16 cellular contexts compared by ENCODE assay signal in genomic region chr3:38500688-38501417, GRCh38. TPM values are rescaled to one million over a fixed set of nuclear protein-coding genes. Genes with fewer than 3 reads are reported as not detected.
DNase-seq lines count a peak whose midpoint lies in the region; TF ChIP-seq lines count a peak whose summit lies in the region.
"Had no signal": no experiment of that assay in that cellular context is flagged by ENCODE, and none has a peak within 500 bp of the region (broad histone marks: within the 10 kb centered on the region; RNA-seq: fewer than 3 reads in every experiment).

No MANE protein-coding gene starts in this region.

- intact Hi-C loops in left ventricle myocardium inferior (cut with micrococcal nuclease) = no loop called here

- H2AFZ ChIP-seq in Loucy (ENCODE audit: low read length) = no peak overlapping the region

- peak; percentile 31 for DNase-seq in AG08396 (ENCODE audit: low spot score)
- no peak for DNase-seq in left ventricle myocardium inferior
- no peak for DNase-seq in neural crest cell (ENCODE audit: low read depth, low spot score)
- no peak for DNase-seq in T-helper 1 cell
- no peak for DNase-seq in stimulated activated CD4-positive, alpha-beta T cell treated with anti-CD3 and anti-CD28 coated beads, Interleukin-15, amount 100 ng/mL, for 24 hours
- DNase-seq in NAMALWA (ENCODE audit: low spot score) = no peak
- DNase-seq: CD4-positive, alpha-beta memory T cell; DMS153; NCI-H1048; NCI-H1436 treated with DMSO at 0.1 percent for 48 hours; NCI-H2029; NCI-H345; NCI-H524 treated with DMSO at 0.1 percent for 48 hours; SIG-M5 had no signal

- H4K20me1 ChIP-seq in Loucy (ENCODE audit: insufficient read depth, low read length, poor library complexity, severe bottlenecking) = peaks cover 3% of the 10 kb centered on the region
- H4K20me1 ChIP-seq: BLaER1 had no signal

- H3K27me3 ChIP-seq in Loucy (ENCODE audit: insufficient read depth, low read length, poor library complexity, severe bottlenecking) = no peaks in the 10 kb centered on the region
- no peaks in the 10 kb centered on the region for H3K27me3 ChIP-seq in left ventricle myocardium inferior (ENCODE audit: low read depth)
- H3K27me3 ChIP-seq: BLaER1 had no signal

- H3K36me3 Mint-ChIP-seq in neural crest cell (ENCODE audit: low read depth) = peaks cover 3% of the 10 kb centered on the region

- no peak overlapping the region for H3K9ac ChIP-seq in Loucy (ENCODE audit: low read depth, low read length, poor library complexity, severe bottlenecking)
- H3K9ac ChIP-seq: BLaER1 had no signal

- H3K27ac Mint-ChIP-seq in neural crest cell (ENCODE audit: unreplicated experiment) = peak overlapping the region; percentile 46

- H3K4me3 ChIP-seq in Loucy (ENCODE audit: low read length, poor library complexity, severe bottlenecking) (no peak overlapping the region), left ventricle myocardium inferior (no peak overlapping the region)
- H3K4me3 ChIP-seq: BLaER1 had no signal

- H3K4me2 ChIP-seq in Loucy (ENCODE audit: low read depth, low read length, poor library complexity, severe bottlenecking) = peak overlapping the region; percentile 93
- H3K4me2 ChIP-seq: BLaER1 had no signal

- H3K36me3 ChIP-seq in Loucy (ENCODE audit: insufficient read depth, low read length) (peaks cover 8% of the 10 kb centered on the region; the same call in 1 of the 2 replicates), left ventricle myocardium inferior (peaks cover 44% of the 10 kb centered on the region)

- no peaks in the 10 kb centered on the region for H3F3A ChIP-seq in Loucy (ENCODE audit: low read depth)

- peaks cover 13% of the 10 kb centered on the region for H3K4me1 Mint-ChIP-seq in neural crest cell

- H3K9me2 ChIP-seq in Loucy (replicated peaks; ENCODE audit: low read depth, low read length) = no peaks in the 10 kb centered on the region

- H3K4me3 Mint-ChIP-seq in neural crest cell = no peak overlapping the region
- H3K4me3 Mint-ChIP-seq: CD4-positive, alpha-beta memory T cell had no signal

- peak overlapping the region; percentile 85 for H3K27ac ChIP-seq in left ventricle myocardium inferior (replicated peaks)
- H3K27ac ChIP-seq: BLaER1 had no signal

- H3K79me2 ChIP-seq in Loucy (ENCODE audit: insufficient read depth, low read length) = peaks cover 25% of the 10 kb centered on the region

- no peak for TF ChIP-seq CTCF in Loucy (conservative IDR thresholded peaks at IDR 0.05; ENCODE audit: low read length)
- TF ChIP-seq CTCF in left ventricle myocardium inferior (IDR thresholded peaks at IDR 0.05; ENCODE audit: borderline replicate concordance) = no peak
- TF ChIP-seq CTCF in neural crest cell (conservative IDR thresholded peaks at IDR 0.05) = no peak

- H3K9me3 Mint-ChIP-seq in neural crest cell = no peaks in the 10 kb centered on the region
- H3K9me3 Mint-ChIP-seq: CD4-positive, alpha-beta memory T cell had no signal

- H3K9me3 ChIP-seq in Loucy (ENCODE audit: insufficient read depth, low read depth, low read length) (no peaks in the 10 kb centered on the region), left ventricle myocardium inferior (replicated peaks) (no peaks in the 10 kb centered on the region)
- H3K9me3 ChIP-seq: BLaER1 had no signal

- H3K4me1 ChIP-seq in Loucy (ENCODE audit: insufficient read depth, low read length, poor library complexity, severe bottlenecking) (peaks cover 31% of the 10 kb centered on the region), left ventricle myocardium inferior (peaks cover 78% of the 10 kb centered on the region)

- H3K27me3 Mint-ChIP-seq in neural crest cell (ENCODE audit: low read depth) = no peaks in the 10 kb centered on the region
- H3K27me3 Mint-ChIP-seq: CD4-positive, alpha-beta memory T cell had no signal

RNA-seq across cellular contexts. Expression of gene EXOG, which starts 4.7 kb away (rescaled TPM):
- total RNA-seq in left ventricle myocardium inferior = 27.9 TPM
- 26.2 and 26.5 TPM in 2 replicates for total RNA-seq in neural crest cell

RNA-seq across cellular contexts. Expression of gene ACVR2B, which starts 47.2 kb away (rescaled TPM):
- total RNA-seq in left ventricle myocardium inferior = 5.5 TPM
- total RNA-seq in neural crest cell = 77.1 and 79.1 TPM in 2 replicates

Comparison
In these comparisons a context has a peak if more than half of its experiments do, and no peak if none do; other contexts are left out.
1. RNA of gene ACVR2B, which starts 47.2 kb away (total RNA-seq): 77.1 to 79.1 TPM in neural crest cell; 5.5 TPM in left ventricle myocardium inferior (single experiment); every median in the first group is over 10 times any median in the second.